Comparison of ENCODE assay signal across 11 cellular contexts in genomic region chr9:94824401-94824800, GRCh38.
"Had no signal": no experiment of that assay in that cellular context is flagged by ENCODE, and none has a peak within 500 bp of the region (broad histone marks: within the 10 kb centered on the region; RNA-seq: fewer than 3 reads in every experiment).

No MANE protein-coding gene starts in this region.

- H3K27ac ChIP-seq: SJCRH30 had no signal

- H3K27me3 Mint-ChIP-seq: activated CD4-positive, alpha-beta memory T cell treated with anti-CD3 and anti-CD28 coated beads, Interleukin-2, amount 10 ng/mL, durations not matched to agents 7 days and 5 days; dendritic cell treated with granulocyte-macrophage colony-stimulating factor and Interleukin-4, amounts not matched to agents 40 ng/mL and 50 ng/mL, for 4 days had no signal

- H3K36me3 ChIP-seq: SJCRH30 had no signal

- H3K9me3 Mint-ChIP-seq: activated CD4-positive, alpha-beta memory T cell treated with anti-CD3 and anti-CD28 coated beads, Interleukin-2, amount 10 ng/mL, durations not matched to agents 7 days and 5 days; dendritic cell treated with granulocyte-macrophage colony-stimulating factor and Interleukin-4, amounts not matched to agents 40 ng/mL and 50 ng/mL, for 4 days; natural killer cell; T-helper 2 cell treated with Interferon-gamma antibody and Interleukin-4, amounts not matched to agents 5 μg/mL and 100 μg/mL, for 36 hours had no signal

- H3K27ac Mint-ChIP-seq: activated CD4-positive, alpha-beta memory T cell treated with anti-CD3 and anti-CD28 coated beads, Interleukin-2, amount 10 ng/mL, durations not matched to agents 7 days and 5 days; dendritic cell treated with granulocyte-macrophage colony-stimulating factor and Interleukin-4, amounts not matched to agents 40 ng/mL and 50 ng/mL, for 4 days; natural killer cell; T-helper 2 cell treated with Interferon-gamma antibody and Interleukin-4, amounts not matched to agents 5 μg/mL and 100 μg/mL, for 36 hours had no signal

- H3K4me3 Mint-ChIP-seq: activated CD4-positive, alpha-beta memory T cell treated with anti-CD3 and anti-CD28 coated beads, Interleukin-2, amount 10 ng/mL, durations not matched to agents 7 days and 5 days; dendritic cell treated with granulocyte-macrophage colony-stimulating factor and Interleukin-4, amounts not matched to agents 40 ng/mL and 50 ng/mL, for 4 days; natural killer cell; T-helper 2 cell treated with Interferon-gamma antibody and Interleukin-4, amounts not matched to agents 5 μg/mL and 100 μg/mL, for 36 hours had no signal

- H3K9me3 ChIP-seq: SJCRH30, stomach had no signal

- ATAC-seq: natural killer cell had no signal

- DNase-seq: activated CD4-positive, alpha-beta memory T cell treated with anti-CD3 and anti-CD28 coated beads, Interleukin-2, amount 10 ng/mL, durations not matched to agents 7 days and 5 days; activated CD4-positive, CD25-positive, alpha-beta regulatory T cell treated with anti-CD3 and anti-CD28 coated beads, Interleukin-2, amount 50 U/mL, for 72 hours; activated T-cell treated with anti-CD3 and anti-CD28 coated beads, Interleukin-2, amount 50 U/mL, for 48 hours; caudate nucleus; hypothalamus; natural killer cell; SJCRH30; stomach; trophoblast cell had no signal

- H3K27me3 ChIP-seq: SJCRH30, stomach had no signal

- H3K4me3 ChIP-seq: SJCRH30, stomach had no signal
